ENCODE assay signal across 18 cellular contexts in the genomic region with DNA sequence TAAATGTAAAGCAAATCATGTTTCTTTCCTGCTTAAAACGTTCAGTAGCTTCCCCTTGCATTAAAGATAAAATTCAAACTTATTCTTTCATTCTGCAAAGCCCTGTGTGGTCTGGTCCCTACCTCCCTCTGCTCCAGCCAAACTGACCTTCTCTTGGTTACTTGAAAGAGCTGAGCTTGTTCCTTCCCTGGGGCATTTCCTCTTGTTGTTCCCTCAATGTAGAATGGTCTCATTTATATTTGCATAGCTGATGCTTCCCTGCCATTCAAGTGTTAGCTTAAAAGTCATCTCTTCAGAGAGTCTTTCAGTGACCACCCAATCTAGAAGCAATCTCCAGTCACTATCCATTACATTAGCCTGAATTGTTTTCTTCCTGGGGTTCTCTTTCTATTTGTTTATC.
DNase-seq lines count a peak whose midpoint lies in the region; ATAC-seq and TF ChIP-seq lines count a peak whose summit lies in the region.
"Had no signal": no experiment of that assay in that cellular context is flagged by ENCODE, and none has a peak within 500 bp of the region (broad histone marks: within the 10 kb centered on the region; RNA-seq: fewer than 3 reads in every experiment).

No MANE protein-coding gene starts in this region.

- H3K36me3 ChIP-seq in H7 (replicated peaks; ENCODE audit: control insufficient read depth, insufficient read depth, low read length) (no peaks in the 10 kb centered on the region), sigmoid colon (no peaks in the 10 kb centered on the region)
- H3K36me3 ChIP-seq: BLaER1 treated with 17β-estradiol and CSF1 and Interleukin-3, amounts not matched to agents 10 nM and 100 nM had no signal

- no peaks in the 10 kb centered on the region for H3K4me1 Mint-ChIP-seq in activated naive CD8-positive, alpha-beta T cell treated with anti-CD3 and anti-CD28 coated beads for 36 hours
- H3K4me1 Mint-ChIP-seq: B cell; CD8-positive, alpha-beta memory T cell had no signal

- H3K27ac Mint-ChIP-seq in activated naive CD8-positive, alpha-beta T cell treated with anti-CD3 and anti-CD28 coated beads for 36 hours: no peak overlapping the region
- H3K27ac Mint-ChIP-seq: B cell; CD8-positive, alpha-beta memory T cell; HFFc6 had no signal

- H3K27me3 ChIP-seq in H7 (ENCODE audit: control insufficient read depth, insufficient read depth, low read length): no peaks in the 10 kb centered on the region
- no peaks in the 10 kb centered on the region for H3K27me3 ChIP-seq in sigmoid colon
- H3K27me3 ChIP-seq: BLaER1 treated with 17β-estradiol and CSF1 and Interleukin-3, amounts not matched to agents 10 nM and 100 nM had no signal

- no peak overlapping the region for H3K4me3 Mint-ChIP-seq in activated naive CD8-positive, alpha-beta T cell treated with anti-CD3 and anti-CD28 coated beads for 36 hours
- H3K4me3 Mint-ChIP-seq: B cell; CD8-positive, alpha-beta memory T cell; HFFc6 had no signal

- intact Hi-C loops in sigmoid colon (cut with DNase I): no loop called here

- WGBS in sigmoid colon, 2 donors: 24 to 53% methylated on average over 1 of the region's 1 CpG

- no peaks in the 10 kb centered on the region for H3K36me3 Mint-ChIP-seq in activated naive CD8-positive, alpha-beta T cell treated with anti-CD3 and anti-CD28 coated beads for 36 hours
- H3K36me3 Mint-ChIP-seq: CD8-positive, alpha-beta memory T cell had no signal

- H3K4me3 ChIP-seq in H7 (ENCODE audit: insufficient read depth, low read depth, low read length) (no peak overlapping the region), sigmoid colon (no peak overlapping the region)
- H3K4me3 ChIP-seq: BLaER1 treated with 17β-estradiol and CSF1 and Interleukin-3, amounts not matched to agents 10 nM and 100 nM; GM23248 had no signal

- TF ChIP-seq CTCF in sigmoid colon (IDR thresholded peaks at IDR 0.05): no peak

- TF ChIP-seq EP300 in sigmoid colon (IDR thresholded peaks at IDR 0.05): no peak

- ATAC-seq in HG02588 (IDR thresholded peaks at IDR 0.05; ENCODE audit: unreplicated experiment): no peak
- ATAC-seq: HCT116 had no signal

- H3K9me3 ChIP-seq in sigmoid colon: no peaks in the 10 kb centered on the region
- H3K9me3 ChIP-seq: BLaER1 treated with 17β-estradiol and CSF1 and Interleukin-3, amounts not matched to agents 10 nM and 100 nM had no signal

- no peak for TF ChIP-seq POLR2A in sigmoid colon (IDR thresholded peaks at IDR 0.05)

- peaks cover 2% of the 10 kb centered on the region for H3K9me3 Mint-ChIP-seq in activated naive CD8-positive, alpha-beta T cell treated with anti-CD3 and anti-CD28 coated beads for 36 hours

- H3K27me3 Mint-ChIP-seq in activated naive CD8-positive, alpha-beta T cell treated with anti-CD3 and anti-CD28 coated beads for 36 hours: no peaks in the 10 kb centered on the region
- H3K27me3 Mint-ChIP-seq: B cell; CD8-positive, alpha-beta memory T cell had no signal

- DNase-seq in H7 (peak; percentile 2), RPMI8226 (peak; percentile 16), iPS-NIHi7 (ENCODE audit: extremely low spot score) (peak; percentile 15), sigmoid colon (no peak)
- DNase-seq in activated CD4-positive, alpha-beta T cell treated with anti-CD3 and anti-CD28 coated beads, Interleukin-2, amount 50 U/mL, for 1 hour: no peak
- DNase-seq in activated naive CD8-positive, alpha-beta T cell treated with anti-CD3 and anti-CD28 coated beads for 36 hours: no peak
- DNase-seq: CD8-positive, alpha-beta memory T cell; COR-L47; DMS 273 treated with DMSO at 0.1 percent for 48 hours; DMS53; DND-41; EL; GM23248; HFFc6 had no signal

- H3K27ac ChIP-seq in sigmoid colon: no peak overlapping the region
- H3K27ac ChIP-seq: BLaER1 treated with 17β-estradiol and CSF1 and Interleukin-3, amounts not matched to agents 10 nM and 100 nM; GM23248 had no signal

- no peaks in the 10 kb centered on the region for H3K4me1 ChIP-seq in sigmoid colon
- H3K4me1 ChIP-seq: BLaER1 treated with 17β-estradiol and CSF1 and Interleukin-3, amounts not matched to agents 10 nM and 100 nM had no signal

Comparison
In these comparisons a context has a peak if more than half of its experiments do, and no peak if none do; other contexts are left out.
1. DNase-seq: peak in H7 (single experiment), RPMI8226 (single experiment) and iPS-NIHi7 (single experiment); none in sigmoid colon (single experiment), activated CD4-positive, alpha-beta T cell treated with anti-CD3 and anti-CD28 coated beads, Interleukin-2, amount 50 U/mL, for 1 hour (single experiment) and activated naive CD8-positive, alpha-beta T cell treated with anti-CD3 and anti-CD28 coated beads for 36 hours (single experiment).